In the genomic region with DNA sequence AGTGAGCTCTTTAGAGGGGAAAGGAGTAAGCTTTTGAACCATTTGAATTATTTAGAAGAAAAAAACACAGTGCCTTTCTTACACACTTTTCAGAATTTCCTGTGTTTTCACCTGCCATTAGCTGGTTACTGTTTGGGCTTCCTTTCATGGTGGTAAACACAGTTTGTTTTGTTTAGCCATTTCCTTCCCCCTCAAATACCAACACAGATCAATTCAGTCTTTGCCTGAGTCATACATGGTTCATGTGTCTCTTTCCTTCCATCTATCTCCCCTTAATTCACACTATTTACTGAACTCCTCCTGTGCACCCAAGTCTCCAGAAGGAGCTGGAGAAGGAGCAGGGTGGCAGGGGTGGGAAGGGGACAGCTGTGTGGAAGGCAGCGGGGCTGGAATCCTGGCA, we compare ENCODE assay signal across 17 cellular contexts. TPM values are rescaled to one million over a fixed set of nuclear protein-coding genes. Genes with fewer than 3 reads are reported as not detected.
DNase-seq lines count a peak whose midpoint lies in the region; ATAC-seq and TF ChIP-seq lines count a peak whose summit lies in the region.
"Had no signal": no experiment of that assay in that cellular context is flagged by ENCODE, and none has a peak within 500 bp of the region (broad histone marks: within the 10 kb centered on the region; RNA-seq: fewer than 3 reads in every experiment).

No MANE protein-coding gene starts in this region.

- H3K79me2 ChIP-seq in H9 (ENCODE audit: insufficient read depth, low read length): peaks cover 30% of the 10 kb centered on the region; the same call in 1 of the 2 replicates
- H3K79me2 ChIP-seq in osteoblast (ENCODE audit: insufficient read depth, low read length): peaks cover 59% of the 10 kb centered on the region

- H3K4me1 ChIP-seq in H9 (ENCODE audit: insufficient read depth, low read length): peaks cover 37% of the 10 kb centered on the region; the same call in 1 of the 2 replicates
- peaks cover 27% of the 10 kb centered on the region for H3K4me1 ChIP-seq in osteoblast (ENCODE audit: insufficient read depth, low read length)
- H3K4me1 ChIP-seq in mesenchymal stem cell (ENCODE audit: control insufficient read depth, insufficient read depth, low read depth, low read length): peaks cover 32% of the 10 kb centered on the region
- H3K4me1 ChIP-seq in effector memory CD4-positive, alpha-beta T cell (ENCODE audit: control insufficient read depth, insufficient read depth, low read length, poor library complexity, severe bottlenecking): no peaks in the 10 kb centered on the region
- H3K4me1 ChIP-seq: BE2C had no signal

- H3K9me3 ChIP-seq in H9 (ENCODE audit: control insufficient read depth, low read depth, low read length) (no peaks in the 10 kb centered on the region), osteoblast (ENCODE audit: low read depth, low read length) (no peaks in the 10 kb centered on the region), mesenchymal stem cell (ENCODE audit: control insufficient read depth, low read length) (no peaks in the 10 kb centered on the region)
- no peaks in the 10 kb centered on the region for H3K9me3 ChIP-seq in effector memory CD4-positive, alpha-beta T cell (ENCODE audit: control insufficient read depth, low read length)
- H3K9me3 ChIP-seq: BE2C, SK-N-SH had no signal

- peak overlapping the region in 1 of 2 experiments; percentile 60; a peak in 2 of 5 replicates for H3K4me3 Mint-ChIP-seq in H9
- H3K4me3 Mint-ChIP-seq in endothelial cell (ENCODE audit: unreplicated experiment): peak overlapping the region; percentile 38
- H3K4me3 Mint-ChIP-seq: CD8-positive, alpha-beta T cell had no signal

- H2BK20ac ChIP-seq in H9 (ENCODE audit: low read depth, low read length, poor library complexity, severe bottlenecking): no peak overlapping the region

- H3K4me1 Mint-ChIP-seq in H9: peaks cover 80 to 89% of the 10 kb centered on the region in 2 experiments
- peaks cover 93% of the 10 kb centered on the region for H3K4me1 Mint-ChIP-seq in endothelial cell (ENCODE audit: unreplicated experiment)

- TF ChIP-seq CTCF in H9 (conservative IDR thresholded peaks at IDR 0.05) (no peak), endothelial cell (IDR thresholded peaks at IDR 0.05; ENCODE audit: unreplicated experiment) (no peak), osteoblast (IDR thresholded peaks at IDR 0.05; ENCODE audit: extremely low read depth, low read depth, low read length) (no peak)

- H3K14ac ChIP-seq in H9 (ENCODE audit: insufficient read depth, low read length): no peak overlapping the region
- H3K14ac ChIP-seq in mesenchymal stem cell (ENCODE audit: low read length in 2 of 2): no peak overlapping the region

- H3K27ac ChIP-seq in H9 (ENCODE audit: insufficient read length, low read depth, low read length): peak overlapping the region; percentile 27
- no peak overlapping the region for H3K27ac ChIP-seq in osteoblast (ENCODE audit: low read depth, low read length)
- H3K27ac ChIP-seq in mesenchymal stem cell (ENCODE audit: low read length, poor library complexity, severe bottlenecking): no peak overlapping the region
- H3K27ac ChIP-seq in effector memory CD4-positive, alpha-beta T cell (ENCODE audit: insufficient read depth, low read length, poor library complexity, severe bottlenecking): no peak overlapping the region
- H3K27ac ChIP-seq: KMS-11 had no signal

- H4K91ac ChIP-seq in H9 (ENCODE audit: insufficient read length, low read depth, low read length) (no peak overlapping the region), mesenchymal stem cell (ENCODE audit: low read length) (no peak overlapping the region)

- no peak overlapping the region for H3T11ph ChIP-seq in H9 (ENCODE audit: low read length)

- H3K23me2 ChIP-seq in H9 (ENCODE audit: insufficient read length, low read depth, low read length, poor library complexity, severe bottlenecking): no peaks in the 10 kb centered on the region

- no peak overlapping the region for H2BK120ac ChIP-seq in H9 (ENCODE audit: low read depth, low read length, poor library complexity, severe bottlenecking)
- H2BK120ac ChIP-seq in mesenchymal stem cell (ENCODE audit: low read depth, low read length): no peak overlapping the region

- H3K27ac Mint-ChIP-seq in H9 (peak overlapping the region in 2 of 3 experiments; percentile 97; a peak in 4 of 7 replicates), endothelial cell (ENCODE audit: unreplicated experiment) (peak overlapping the region; percentile 99)
- H3K27ac Mint-ChIP-seq: CD8-positive, alpha-beta T cell had no signal

- H2AFZ ChIP-seq in H9 (ENCODE audit: low read length): no peak overlapping the region
- no peak overlapping the region for H2AFZ ChIP-seq in osteoblast (ENCODE audit: low read length)
- H2AFZ ChIP-seq in mesenchymal stem cell (ENCODE audit: low read depth, low read length): no peak overlapping the region

- H3K36me3 ChIP-seq in osteoblast (ENCODE audit: insufficient read depth, low read length): no peaks in the 10 kb centered on the region
- H3K36me3 ChIP-seq in mesenchymal stem cell (ENCODE audit: control insufficient read depth in 1 of 2, insufficient read depth in 2 of 2, low read depth in 1 of 2, low read length in 2 of 2): no peaks in the 10 kb centered on the region
- no peaks in the 10 kb centered on the region for H3K36me3 ChIP-seq in effector memory CD4-positive, alpha-beta T cell (ENCODE audit: control insufficient read depth, insufficient read depth, low read length)
- H3K36me3 ChIP-seq: BE2C had no signal

- H3K9me3 Mint-ChIP-seq in H9: no peaks in the 10 kb centered on the region; a peak in 1 of 5 replicates
- no peaks in the 10 kb centered on the region for H3K9me3 Mint-ChIP-seq in endothelial cell (ENCODE audit: unreplicated experiment)
- H3K9me3 Mint-ChIP-seq: CD8-positive, alpha-beta T cell had no signal

- no peak overlapping the region for H3K4me2 ChIP-seq in H9 (ENCODE audit: insufficient read depth, insufficient read length, low read length)
- no peak overlapping the region for H3K4me2 ChIP-seq in osteoblast (ENCODE audit: insufficient read depth, low read length)
- no peak overlapping the region for H3K4me2 ChIP-seq in mesenchymal stem cell (ENCODE audit: low read length, poor library complexity, severe bottlenecking)
- H3K4me2 ChIP-seq: KMS-11, SK-N-SH had no signal

- no peak overlapping the region for H3K23ac ChIP-seq in H9 (ENCODE audit: insufficient read length, low read depth, low read length)
- H3K23ac ChIP-seq in mesenchymal stem cell (ENCODE audit: low read length in 2 of 2): no peak overlapping the region

- H3K56ac ChIP-seq in H9 (ENCODE audit: insufficient read length, low read depth, low read length): no peak overlapping the region

- in situ Hi-C loops in SK-MEL-5 (cut with HindIII; ENCODE audit: low pct_unique_long_range_greater_than_20kb, low sequenced_read_pairs): no loop called here

- no peaks in the 10 kb centered on the region for H4K20me1 ChIP-seq in H9 (ENCODE audit: control insufficient read depth, insufficient read depth, insufficient read length)
- peaks cover 59% of the 10 kb centered on the region for H4K20me1 ChIP-seq in osteoblast (ENCODE audit: insufficient read depth, low read length)

- H3K9ac ChIP-seq in H9 (ENCODE audit: extremely low read depth, insufficient read length, low read length) (no peak overlapping the region), mesenchymal stem cell (ENCODE audit: low read length) (no peak overlapping the region)
- H3K9ac ChIP-seq: KMS-11, SK-N-SH had no signal

- H2AK5ac ChIP-seq in H9 (ENCODE audit: insufficient read length, low read length): no peak overlapping the region
- no peak overlapping the region for H2AK5ac ChIP-seq in mesenchymal stem cell (ENCODE audit: low read length, severe bottlenecking)

- H3K27me3 ChIP-seq in H9 (ENCODE audit: insufficient read depth, low read length): no peaks in the 10 kb centered on the region
- H3K27me3 ChIP-seq in osteoblast (ENCODE audit: insufficient read depth, low read length): no peaks in the 10 kb centered on the region
- no peaks in the 10 kb centered on the region for H3K27me3 ChIP-seq in mesenchymal stem cell (ENCODE audit: control insufficient read depth in 1 of 2, insufficient read depth in 1 of 2, low read length in 2 of 2)
- no peaks in the 10 kb centered on the region for H3K27me3 ChIP-seq in effector memory CD4-positive, alpha-beta T cell (replicated peaks; ENCODE audit: control insufficient read depth, insufficient read depth, low read length, poor library complexity, severe bottlenecking)
- H3K27me3 ChIP-seq: BE2C had no signal

- H3K79me1 ChIP-seq in H9 (ENCODE audit: insufficient read depth, low read depth, low read length, poor library complexity, severe bottlenecking) (peaks cover 5% of the 10 kb centered on the region), mesenchymal stem cell (replicated peaks; ENCODE audit: low read length, poor library complexity, severe bottlenecking) (peaks cover 22% of the 10 kb centered on the region)

- DNase-seq in H9 (no peak), SK-MEL-5 (ENCODE audit: low read depth, low spot score) (peak; percentile 21), endothelial cell (ENCODE audit: low spot score) (no peak), osteoblast (ENCODE audit: insufficient read length, low spot score, missing footprints) (peak; percentile 44), cortex of kidney (lab: John Stamatoyannopoulos, UW) (no peak), mesenchymal stem cell (no peak)
- no peak for DNase-seq in effector memory CD4-positive, alpha-beta T cell
- DNase-seq: BE2C; CD8-positive, alpha-beta T cell; HCEC 1CT; NCI-H1092; NCI-H1694; NCI-H2107; NCI-H69; SK-N-SH had no signal

- H3K27me3 Mint-ChIP-seq in H9 (ENCODE audit: low read depth) (no peaks in the 10 kb centered on the region), endothelial cell (ENCODE audit: unreplicated experiment) (peaks cover 22% of the 10 kb centered on the region)

- H3K4ac ChIP-seq in H9 (ENCODE audit: low read depth, low read length) (no peak overlapping the region), mesenchymal stem cell (ENCODE audit: low read depth in 1 of 2, low read length in 2 of 2) (no peak overlapping the region)

- no peak overlapping the region for H4K8ac ChIP-seq in H9 (replicated peaks; ENCODE audit: insufficient read length, low read depth, low read length)
- no peak overlapping the region for H4K8ac ChIP-seq in mesenchymal stem cell (ENCODE audit: low read length)

- no peak overlapping the region for H3K18ac ChIP-seq in H9 (ENCODE audit: insufficient read length, low read depth, low read length)
- H3K18ac ChIP-seq in mesenchymal stem cell (ENCODE audit: low read depth in 1 of 2, low read length in 2 of 2): no peak overlapping the region

- H2BK12ac ChIP-seq in H9 (ENCODE audit: insufficient read length, low read depth, low read length) (no peak overlapping the region), mesenchymal stem cell (ENCODE audit: low read length in 2 of 2) (no peak overlapping the region)

- ATAC-seq in esophagus mucosa: no peak
- ATAC-seq: CD8-positive, alpha-beta T cell had no signal

- WGBS in H9 (ENCODE audit: extremely low coverage, insufficient read length, low lambda C conversion rate): no CpG with 5 or more reads among the region's 1 CpG
- WGBS in mesenchymal stem cell: 82% methylated on average over 1 of the region's 1 CpG

- peaks cover 15 to 30% (median 22%) of the 10 kb centered on the region in 3 experiments; a peak in 6 of 7 replicates for H3K36me3 Mint-ChIP-seq in H9 (ENCODE audit: insufficient read depth in 1 of 3, low read depth in 3 of 3)
- peaks cover 21% of the 10 kb centered on the region for H3K36me3 Mint-ChIP-seq in endothelial cell (ENCODE audit: low read depth, unreplicated experiment)
- H3K36me3 Mint-ChIP-seq: CD8-positive, alpha-beta T cell had no signal

- H3K4me3 ChIP-seq in osteoblast (ENCODE audit: insufficient read depth, low read length): no peak overlapping the region
- H3K4me3 ChIP-seq in mesenchymal stem cell (ENCODE audit: insufficient read depth in 1 of 2, low read depth in 1 of 2, low read length in 2 of 2): no peak overlapping the region
- no peak overlapping the region for H3K4me3 ChIP-seq in effector memory CD4-positive, alpha-beta T cell (ENCODE audit: insufficient read depth, low read depth, low read length, poor library complexity, severe bottlenecking)

- H2BK5ac ChIP-seq in H9 (ENCODE audit: insufficient read length, low read length) (no peak overlapping the region), mesenchymal stem cell (ENCODE audit: low read depth, low read length, poor library complexity, severe bottlenecking) (no peak overlapping the region)

- H2BK15ac ChIP-seq in H9 (ENCODE audit: low read depth, low read length) (no peak overlapping the region), mesenchymal stem cell (ENCODE audit: low read depth, poor library complexity, severe bottlenecking) (no peak overlapping the region)

- H4K5ac ChIP-seq in H9 (ENCODE audit: insufficient read length, low read depth, low read length): no peak overlapping the region

RNA-seq across cellular contexts. Expression of a gene that starts 45.0 kb away (rescaled TPM):
- total RNA-seq in H9 (2021) (112 and 117 TPM in 2 replicates), endothelial cell (ENCODE audit: unreplicated experiment) (83.8 TPM), osteoblast (2.5 and 2.7 TPM in 2 replicates), esophagus mucosa (4.5 TPM)
- 0.71 and 1.1 TPM in 2 replicates for total RNA-seq in SK-MEL-5 (2014; rRNA removed; shearing (Covaris generic))
- 5.0 and 5.9 TPM in 2 replicates for polyA plus RNA-seq in SK-MEL-5 (2015; cell fraction: cytosol; rRNA removed)
- polyA plus RNA-seq in SK-MEL-5 (2015; cell fraction: nucleus; rRNA removed): 2.9 and 6.0 TPM in 2 replicates
- polyA plus RNA-seq in mesenchymal stem cell (2013, experiment 1 of 2): 18.8 TPM
- polyA plus RNA-seq in mesenchymal stem cell (2013, experiment 2 of 2): 18.2 TPM
- total RNA-seq: CD8-positive, alpha-beta T cell had no signal

Comparison
In these comparisons a context has a peak if more than half of its experiments do, and no peak if none do; other contexts are left out.
1. DNase-seq: peak in SK-MEL-5 (single experiment) and osteoblast (single experiment); none in H9 (single experiment), endothelial cell (single experiment), cortex of kidney (single experiment), mesenchymal stem cell (single experiment) and effector memory CD4-positive, alpha-beta T cell (0 of 3).
2. RNA of a gene that starts 45.0 kb away (total RNA-seq): 112 to 117 TPM in H9 and 83.8 TPM in endothelial cell (single experiment); 4.5 TPM in esophagus mucosa (single experiment), 2.5 to 2.7 TPM in osteoblast and 0.71 to 1.1 TPM in SK-MEL-5; every median in the first group is over 10 times any median in the second.